ENCODE assay signal across 1 cellular context in genomic region chr17:38613981-38614779, GRCh38.
TF ChIP-seq lines count a peak whose summit lies in the region.

No MANE protein-coding gene starts in this region.

TF ChIP-seq in HepG2, 621 proteins besides CTCF, POLR2A, EP300 and RAD21 (continued from another document):
- TF ChIP-seq THAP11 (CRISPR knock-in tag; IDR thresholded peaks at IDR 0.05) (peak; percentile 82), HMG20B (CRISPR knock-in tag; conservative IDR thresholded peaks at IDR 0.05) (peak; percentile 98), ARID5B (CRISPR knock-in tag; IDR thresholded peaks at IDR 0.05) (peak; percentile 99), RFX3 (CRISPR knock-in tag; IDR thresholded peaks at IDR 0.05) (peak; percentile 29; the same call in 1 of the 2 replicates), KLF12 (CRISPR knock-in tag; IDR thresholded peaks at IDR 0.05; ENCODE audit: borderline replicate concordance) (peak; percentile 94), HNRNPUL1 (IDR thresholded peaks at IDR 0.05; ENCODE audit: low read depth, low read length) (no peak), HNF4A (CRISPR knock-in tag; IDR thresholded peaks at IDR 0.05) (peak; percentile 100), CBX2 (IDR thresholded peaks at IDR 0.05; ENCODE audit: low read depth, low read length) (no peak), CBX2 (CRISPR knock-in tag; IDR thresholded peaks at IDR 0.05; ENCODE audit: low read depth) (peak; percentile 72; the same call in 1 of the 2 replicates), ERF (CRISPR knock-in tag; IDR thresholded peaks at IDR 0.05) (peak; percentile 98), ZSCAN5A (CRISPR knock-in tag; IDR thresholded peaks at IDR 0.05; ENCODE audit: borderline replicate concordance) (no peak), ZNF230 (CRISPR knock-in tag; IDR thresholded peaks at IDR 0.05) (no peak), KAT7 (CRISPR knock-in tag; IDR thresholded peaks at IDR 0.05; ENCODE audit: borderline replicate concordance) (peak; percentile 75; the same call in 1 of the 2 replicates), EZH2 (conservative IDR thresholded peaks at IDR 0.05; ENCODE audit: low read depth, low read length) (no peak), MBD4 (IDR thresholded peaks at IDR 0.05; ENCODE audit: borderline replicate concordance, low read length) (no peak), ZNF776 (CRISPR knock-in tag; IDR thresholded peaks at IDR 0.05) (no peak), ZBTB39 (CRISPR knock-in tag; IDR thresholded peaks at IDR 0.05) (no peak), ZNF407 (CRISPR knock-in tag; IDR thresholded peaks at IDR 0.05; ENCODE audit: not compliant biosample characterization) (no peak), ZNF703 (CRISPR knock-in tag; IDR thresholded peaks at IDR 0.05; ENCODE audit: borderline replicate concordance) (peak; percentile 87), ASH2L (IDR thresholded peaks at IDR 0.05; ENCODE audit: insufficient read length, low read depth, low read length) (peak; percentile 99), ATF1 (CRISPR knock-in tag; IDR thresholded peaks at IDR 0.05) (peak; percentile 55), ZNF879 (CRISPR knock-in tag; IDR thresholded peaks at IDR 0.05) (0 out of 2 replicates have a peak, but pooled peaks have one; percentile 64), HDAC6 (IDR thresholded peaks at IDR 0.05; ENCODE audit: low read depth, low read length) (no peak), ELK4 (CRISPR knock-in tag; IDR thresholded peaks at IDR 0.05; ENCODE audit: borderline replicate concordance) (no peak), ATF5 (CRISPR knock-in tag; IDR thresholded peaks at IDR 0.05; ENCODE audit: low read depth) (no peak; the same call in 1 of the 2 replicates), ELF1 (CRISPR knock-in tag; IDR thresholded peaks at IDR 0.05) (peak; percentile 79), WIZ (CRISPR knock-in tag; IDR thresholded peaks at IDR 0.05) (0 out of 2 replicates have a peak, but pooled peaks have one; percentile 19), ZBTB37 (CRISPR knock-in tag; IDR thresholded peaks at IDR 0.05) (no peak), ZSCAN30 (CRISPR knock-in tag; IDR thresholded peaks at IDR 0.05) (peak; percentile 67; the same call in 1 of the 2 replicates)
